ENCODE assay signal across 8 cellular contexts in genomic region chr4:151408630-151409469, GRCh38. TPM values are rescaled to one million over a fixed set of nuclear protein-coding genes. Genes with fewer than 3 reads are reported as not detected.
DNase-seq lines count a peak whose midpoint lies in the region; ATAC-seq and TF ChIP-seq lines count a peak whose summit lies in the region.

Gene FHIP1A, plus strand, starts transcription at chr4:151409176. Its CDS starts 157,084 bp downstream, at chr4:151566260.

- peak within 1 kb of the TSS; percentile 80 for H3K23ac ChIP-seq in mesendoderm (ENCODE audit: low read length)

- DNase-seq in AG04450 (ENCODE audit: low read depth, low spot score) (peak; percentile 4), NCI-H345 (lab: John Stamatoyannopoulos, UW) (peak; percentile 90), mesendoderm (peak; percentile 96)
- peak; percentile 67 for DNase-seq in activated CD8-positive, alpha-beta T cell treated with anti-CD3 and anti-CD28 coated beads, Interleukin-2, amount 10 ng/mL, durations not matched to agents 7 days and 5 days
- DNase-seq in effector memory CD8-positive, alpha-beta T cell = peak; percentile 52 to 76 (median 73)
- DNase-seq in stimulated activated CD8-positive, alpha-beta memory T cell treated with anti-CD3 and anti-CD28 coated beads, Interleukin-15, amount 100 ng/mL, for 4 hours (ENCODE audit: low read depth in 2 of 2) = peak; percentile 68 to 71

- peak within 1 kb of the TSS; percentile 2 for H3K18ac ChIP-seq in mesendoderm (ENCODE audit: low read length)

- H3K79me1 ChIP-seq in mesendoderm (ENCODE audit: low read length) = no peaks in the 10 kb centered on the region

- peak; percentile 16; the same call in 1 of the 2 replicates for TF ChIP-seq CTCF in AG04450 (IDR thresholded peaks at IDR 0.05; ENCODE audit: low read depth, low read length)

- no peak within 1 kb of the TSS for H2BK120ac ChIP-seq in mesendoderm (ENCODE audit: low read depth, low read length)

- H3K9me3 ChIP-seq in AG04450 (ENCODE audit: control insufficient read depth, insufficient read depth, low read length) = no peaks in the 10 kb centered on the region; the same call in 1 of the 2 replicates

- no CpG with 5 or more reads among the region's 84 CpGs for WGBS in mesendoderm (ENCODE audit: extremely low coverage, insufficient coverage, low lambda C conversion rate)

- no peak within 1 kb of the TSS for H2AK5ac ChIP-seq in mesendoderm (ENCODE audit: low read length)

- H2BK5ac ChIP-seq in mesendoderm (ENCODE audit: low read length) = no peak within 1 kb of the TSS

- H3K27ac Mint-ChIP-seq in activated CD8-positive, alpha-beta T cell treated with anti-CD3 and anti-CD28 coated beads, Interleukin-2, amount 10 ng/mL, durations not matched to agents 7 days and 5 days = no peak within 1 kb of the TSS
- peak within 1 kb of the TSS; percentile 10 to 82 for H3K27ac Mint-ChIP-seq in effector memory CD8-positive, alpha-beta T cell

- peaks cover 25% of the 10 kb centered on the region for H3K4me1 Mint-ChIP-seq in activated CD8-positive, alpha-beta T cell treated with anti-CD3 and anti-CD28 coated beads, Interleukin-2, amount 10 ng/mL, durations not matched to agents 7 days and 5 days (ENCODE audit: low read depth)
- peaks cover 20 to 25% of the 10 kb centered on the region in 2 donors for H3K4me1 Mint-ChIP-seq in effector memory CD8-positive, alpha-beta T cell (ENCODE audit: low read depth in 2 of 2)

- H3K36me3 Mint-ChIP-seq in activated CD8-positive, alpha-beta T cell treated with anti-CD3 and anti-CD28 coated beads, Interleukin-2, amount 10 ng/mL, durations not matched to agents 7 days and 5 days (ENCODE audit: low read depth) = no peaks in the 10 kb centered on the region
- H3K36me3 Mint-ChIP-seq in effector memory CD8-positive, alpha-beta T cell (ENCODE audit: insufficient read depth) = peaks cover 6% of the 10 kb centered on the region

- H3K56ac ChIP-seq in mesendoderm (ENCODE audit: low read length) = peak within 1 kb of the TSS; percentile 97

- H3K4ac ChIP-seq in mesendoderm (ENCODE audit: low read depth, low read length) = no peak within 1 kb of the TSS

- peak within 1 kb of the TSS; percentile 72 for H3K4me3 Mint-ChIP-seq in activated CD8-positive, alpha-beta T cell treated with anti-CD3 and anti-CD28 coated beads, Interleukin-2, amount 10 ng/mL, durations not matched to agents 7 days and 5 days
- H3K4me3 Mint-ChIP-seq in effector memory CD8-positive, alpha-beta T cell = peak within 1 kb of the TSS; percentile 84 to 96

- H3K27ac ChIP-seq in AG04450 (ENCODE audit: low read depth, low read length) (no peak within 1 kb of the TSS), mesendoderm (ENCODE audit: low read depth, low read length) (peak within 1 kb of the TSS; percentile 18)

- no peaks in the 10 kb centered on the region for H3K9me3 Mint-ChIP-seq in activated CD8-positive, alpha-beta T cell treated with anti-CD3 and anti-CD28 coated beads, Interleukin-2, amount 10 ng/mL, durations not matched to agents 7 days and 5 days (ENCODE audit: insufficient read depth)
- no peaks in the 10 kb centered on the region for H3K9me3 Mint-ChIP-seq in effector memory CD8-positive, alpha-beta T cell

- H3K4me3 ChIP-seq in AG04450 (ENCODE audit: low read depth, low read length) (peak within 1 kb of the TSS; percentile 64), mesendoderm (ENCODE audit: low read length) (peak within 1 kb of the TSS; percentile 90)

- CTCF ChIA-PET in AG04450 (lab: Charles Lee) = interaction anchor here (0.8 kb wide), 1 partner anchor 291 kb away, joined by 3 read pairs; no protein-coding TSS in a partner anchor
- CTCF ChIA-PET in activated CD8-positive, alpha-beta T cell treated with anti-CD3 and anti-CD28 coated beads, Interleukin-2, amount 10 ng/mL, durations not matched to agents 7 days and 5 days (lab: Charles Lee) = interaction anchor here (0.9 kb wide), 1 partner anchor 66 kb away, joined by 3 read pairs; no protein-coding TSS in a partner anchor

- ATAC-seq in GM18868 (IDR thresholded peaks at IDR 0.05; ENCODE audit: unreplicated experiment) = peak; percentile 83
- peak; percentile 67 for ATAC-seq in HG03066 (IDR thresholded peaks at IDR 0.05; ENCODE audit: low read depth, unreplicated experiment)
- peak; percentile 87 for ATAC-seq in activated CD8-positive, alpha-beta T cell treated with anti-CD3 and anti-CD28 coated beads, Interleukin-2, amount 10 ng/mL, durations not matched to agents 7 days and 5 days
- ATAC-seq in effector memory CD8-positive, alpha-beta T cell (replicated peaks) = peak; percentile 87

- H4K5ac ChIP-seq in mesendoderm (ENCODE audit: low read length) = no peak within 1 kb of the TSS

- H3K4me2 ChIP-seq in mesendoderm (ENCODE audit: low read length) = peak within 1 kb of the TSS; percentile 95

- POLR2A ChIA-PET in AG04450 (lab: Yijun Ruan, JAX) = interaction anchor here (0.6 kb wide), 1 partner anchor 86 kb away, joined by 7 read pairs; no protein-coding TSS in a partner anchor
- POLR2A ChIA-PET in activated CD8-positive, alpha-beta T cell treated with anti-CD3 and anti-CD28 coated beads, Interleukin-2, amount 10 ng/mL, durations not matched to agents 7 days and 5 days (lab: Charles Lee) = no interaction called here

- no peaks in the 10 kb centered on the region for H3K4me1 ChIP-seq in mesendoderm (ENCODE audit: control insufficient read depth, low read depth, low read length)

- H3K27me3 ChIP-seq in AG04450 (ENCODE audit: control insufficient read depth, insufficient read depth, low read length) = peaks cover 38% of the 10 kb centered on the region
- no peaks in the 10 kb centered on the region for H3K27me3 ChIP-seq in mesendoderm (ENCODE audit: insufficient read depth, low read length, poor library complexity)

- H3K36me3 ChIP-seq in mesendoderm (ENCODE audit: control insufficient read depth, insufficient read depth, low read length) = no peaks in the 10 kb centered on the region

- no peak within 1 kb of the TSS for H4K8ac ChIP-seq in mesendoderm (ENCODE audit: low read depth, low read length)

- peaks cover 56% of the 10 kb centered on the region for H3K27me3 Mint-ChIP-seq in activated CD8-positive, alpha-beta T cell treated with anti-CD3 and anti-CD28 coated beads, Interleukin-2, amount 10 ng/mL, durations not matched to agents 7 days and 5 days (ENCODE audit: low read depth)
- H3K27me3 Mint-ChIP-seq in effector memory CD8-positive, alpha-beta T cell = peaks cover 32 to 48% of the 10 kb centered on the region in 2 donors

- peaks cover 7% of the 10 kb centered on the region for H3K79me2 ChIP-seq in mesendoderm (ENCODE audit: control insufficient read depth, insufficient read depth, low read length)

- peak within 1 kb of the TSS; percentile 88 for H3K9ac ChIP-seq in mesendoderm (ENCODE audit: low read length)

- H2BK15ac ChIP-seq in mesendoderm (replicated peaks; ENCODE audit: low read depth) = no peak within 1 kb of the TSS

RNA-seq across cellular contexts. Expression of gene FHIP1A, which starts in this region (rescaled TPM):
- 0.06 TPM in 1 of 2 replicates, not detected in the other for polyA plus RNA-seq in AG04450 (2011; rRNA removed)
- polyA minus RNA-seq in AG04450 (2011; rRNA and poly(A)+ RNA removed) = 0.23 and 0.61 TPM in 2 replicates
- total RNA-seq in activated CD8-positive, alpha-beta T cell treated with anti-CD3 and anti-CD28 coated beads, Interleukin-2, amount 10 ng/mL, durations not matched to agents 7 days and 5 days = not detected
- 8.6 TPM for polyA plus RNA-seq in mesendoderm (2013, experiment 1 of 2)
- 9.2 TPM for polyA plus RNA-seq in mesendoderm (2013, experiment 2 of 2)

Comparison
In these comparisons a context has a peak if more than half of its experiments do, and no peak if none do; other contexts are left out.
1. Peak in DNase-seq and H3K4me3 ChIP-seq in AG04450; RNA of the gene not detected or under 1 TPM.
2. Peak in DNase-seq and ATAC-seq in activated CD8-positive, alpha-beta T cell treated with anti-CD3 and anti-CD28 coated beads, Interleukin-2, amount 10 ng/mL, durations not matched to agents 7 days and 5 days; RNA of the gene not detected or under 1 TPM.
3. DNase-seq: peak in every context shown above with its lines; median percentile 96 in mesendoderm; 90 in NCI-H345; 73 in effector memory CD8-positive, alpha-beta T cell; 70 in stimulated activated CD8-positive, alpha-beta memory T cell treated with anti-CD3 and anti-CD28 coated beads, Interleukin-15, amount 100 ng/mL, for 4 hours; 67 in activated CD8-positive, alpha-beta T cell treated with anti-CD3 and anti-CD28 coated beads, Interleukin-2, amount 10 ng/mL, durations not matched to agents 7 days and 5 days; 4 in AG04450.